ENCODE assay signal across 22 cellular contexts in the genomic region with DNA sequence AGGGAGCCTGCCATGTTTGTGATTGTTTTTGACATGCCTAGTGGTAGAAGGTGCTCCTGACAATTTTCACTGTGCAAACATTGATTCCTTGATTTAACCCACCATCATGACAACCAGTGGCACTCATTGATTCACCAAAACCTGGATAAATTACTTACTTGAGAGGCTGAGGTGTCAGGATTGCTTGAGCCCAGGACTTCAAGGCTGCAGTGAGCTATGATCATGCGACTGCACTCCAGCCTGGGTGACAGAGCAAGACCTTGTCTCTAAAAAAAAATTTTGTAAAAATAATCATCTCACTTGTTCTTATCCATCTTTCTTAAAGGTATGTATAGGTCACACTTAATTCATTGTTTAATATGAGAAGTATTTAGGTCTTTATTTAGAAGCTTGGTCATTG.
DNase-seq lines count a peak whose midpoint lies in the region; ATAC-seq, FAIRE-seq and TF ChIP-seq lines count a peak whose summit lies in the region.
"Had no signal": no experiment of that assay in that cellular context is flagged by ENCODE, and none has a peak within 500 bp of the region (broad histone marks: within the 10 kb centered on the region; RNA-seq: fewer than 3 reads in every experiment).

No MANE protein-coding gene starts in this region.

- no peak overlapping the region for H3K4me3 ChIP-seq in IMR-90 (ENCODE audit: insufficient read depth, low read depth, low read length)
- H3K4me3 ChIP-seq in astrocyte (ENCODE audit: insufficient read depth, low read depth, low read length) = no peak overlapping the region
- no peak overlapping the region for H3K4me3 ChIP-seq in smooth muscle cell
- no peak overlapping the region for H3K4me3 ChIP-seq in HAP-1
- H3K4me3 ChIP-seq: BLaER1 treated with 17β-estradiol and CSF1 and Interleukin-3, amounts not matched to agents 10 nM and 100 nM had no signal

- no peak for TF ChIP-seq RAD21 in IMR-90 (IDR thresholded peaks at IDR 0.05; ENCODE audit: low read length)

- no peaks in the 10 kb centered on the region for H3K27me3 Mint-ChIP-seq in astrocyte (ENCODE audit: low read depth, unreplicated experiment)
- H3K27me3 Mint-ChIP-seq: B cell had no signal

- WGBS in IMR-90 (ENCODE audit: extremely low coverage in 2 of 2, insufficient read length in 1 of 2), 2 experiments = no CpG with 5 or more reads among the region's 1 CpG
- WGBS in smooth muscle cell (ENCODE audit: low lambda C conversion rate) = 38% methylated on average over 1 of the region's 1 CpG

- H3K4me1 Mint-ChIP-seq in astrocyte (ENCODE audit: low read depth, unreplicated experiment) = peaks cover 22% of the 10 kb centered on the region
- H3K4me1 Mint-ChIP-seq: B cell had no signal

- H3K9me3 Mint-ChIP-seq in astrocyte (ENCODE audit: unreplicated experiment) = no peaks in the 10 kb centered on the region
- H3K9me3 Mint-ChIP-seq: CD4-positive, alpha-beta T cell; CD8-positive, alpha-beta T cell had no signal

- POLR2A ChIA-PET in IMR-90 (lab: Charles Lee; ENCODE audit: unreplicated experiment) = no interaction called here

- H3K4me2 ChIP-seq in IMR-90 (ENCODE audit: low read depth, low read length) (no peak overlapping the region), astrocyte (ENCODE audit: low read length) (no peak overlapping the region), smooth muscle cell (peak overlapping the region; percentile 65)
- H3K4me2 ChIP-seq: BLaER1 treated with 17β-estradiol and CSF1 and Interleukin-3, amounts not matched to agents 10 nM and 100 nM had no signal

- H3K79me1 ChIP-seq in IMR-90 (ENCODE audit: low read depth in 1 of 2, low read length in 2 of 2) = no peaks in the 10 kb centered on the region

- H3K27ac ChIP-seq in IMR-90 (ENCODE audit: insufficient read depth, low read length) (no peak overlapping the region), astrocyte (ENCODE audit: low read depth, low read length) (no peak overlapping the region), smooth muscle cell (ENCODE audit: low read depth) (peak overlapping the region; percentile 84)
- H3K27ac ChIP-seq: BLaER1 treated with 17β-estradiol and CSF1 and Interleukin-3, amounts not matched to agents 10 nM and 100 nM; C4-2B had no signal

- H3K27ac Mint-ChIP-seq in astrocyte (ENCODE audit: unreplicated experiment) = peak overlapping the region; percentile 97
- H3K27ac Mint-ChIP-seq: B cell; CD4-positive, alpha-beta T cell; CD8-positive, alpha-beta T cell had no signal

- H2BK5ac ChIP-seq in IMR-90 (ENCODE audit: low read depth, low read length, poor library complexity, severe bottlenecking) = no peak overlapping the region

- in situ Hi-C loops in IMR-90 (cut with MboI; ENCODE audit: low sequenced_read_pairs) (no loop called here), HAP-1 (cut with MboI; ENCODE audit: low sequenced_read_pairs) (no loop called here)

- no peak overlapping the region; the same call in 1 of the 2 replicates for H4K91ac ChIP-seq in IMR-90 (ENCODE audit: insufficient read depth, low read depth, low read length)

- H3K36me3 ChIP-seq in IMR-90 (ENCODE audit: control insufficient read depth, insufficient read depth, low read length) (no peaks in the 10 kb centered on the region), astrocyte (ENCODE audit: insufficient read depth, low read length) (no peaks in the 10 kb centered on the region), smooth muscle cell (ENCODE audit: low read depth) (no peaks in the 10 kb centered on the region), HAP-1 (replicated peaks) (no peaks in the 10 kb centered on the region; the same call in 1 of the 2 replicates)
- H3K36me3 ChIP-seq: BLaER1 treated with 17β-estradiol and CSF1 and Interleukin-3, amounts not matched to agents 10 nM and 100 nM had no signal

- H3K23ac ChIP-seq in IMR-90 (ENCODE audit: low read depth, low read length) = no peak overlapping the region

- no peak overlapping the region for H2AFZ ChIP-seq in IMR-90 (replicated peaks; ENCODE audit: low read length, poor library complexity)
- no peak overlapping the region for H2AFZ ChIP-seq in astrocyte (ENCODE audit: low read depth, low read length)
- H2AFZ ChIP-seq in smooth muscle cell (ENCODE audit: low read depth) = no peak overlapping the region

- H3K27me3 ChIP-seq in IMR-90 (ENCODE audit: control insufficient read depth, insufficient read depth, low read length) = no peaks in the 10 kb centered on the region; the same call in 1 of the 2 replicates
- H3K27me3 ChIP-seq in astrocyte (ENCODE audit: insufficient read depth, low read length) = no peaks in the 10 kb centered on the region
- H3K27me3 ChIP-seq in smooth muscle cell (ENCODE audit: low read depth) = no peaks in the 10 kb centered on the region
- no peaks in the 10 kb centered on the region for H3K27me3 ChIP-seq in HAP-1 (ENCODE audit: low read depth)
- H3K27me3 ChIP-seq: BLaER1 treated with 17β-estradiol and CSF1 and Interleukin-3, amounts not matched to agents 10 nM and 100 nM had no signal

- H3K9me3 ChIP-seq in IMR-90 (ENCODE audit: control insufficient read depth, insufficient read depth, low read length) (no peaks in the 10 kb centered on the region), astrocyte (ENCODE audit: insufficient read depth, low read depth, low read length) (no peaks in the 10 kb centered on the region), smooth muscle cell (replicated peaks; ENCODE audit: low read depth) (no peaks in the 10 kb centered on the region), HAP-1 (no peaks in the 10 kb centered on the region)
- H3K9me3 ChIP-seq: BLaER1 treated with 17β-estradiol and CSF1 and Interleukin-3, amounts not matched to agents 10 nM and 100 nM; Caco-2 had no signal

- no peak overlapping the region for H2BK120ac ChIP-seq in IMR-90 (ENCODE audit: low read depth, low read length)

- H3F3A ChIP-seq in smooth muscle cell (ENCODE audit: low read depth) = peaks cover 10% of the 10 kb centered on the region

- H2BK20ac ChIP-seq in IMR-90 (ENCODE audit: low read depth, low read length) = no peak overlapping the region

- no peak for TF ChIP-seq POLR2A in IMR-90 (IDR thresholded peaks at IDR 0.05; ENCODE audit: low read depth, low read length)

- no peak overlapping the region for H2AK9ac ChIP-seq in IMR-90 (replicated peaks; ENCODE audit: low read depth, low read length, poor library complexity)

- H3K4me1 ChIP-seq in IMR-90 (ENCODE audit: control insufficient read depth, insufficient read depth, low read length) (peaks cover 4% of the 10 kb centered on the region), astrocyte (ENCODE audit: insufficient read depth, low read length) (peaks cover 16% of the 10 kb centered on the region), smooth muscle cell (ENCODE audit: low read depth) (peaks cover 10% of the 10 kb centered on the region), HAP-1 (peaks cover 4% of the 10 kb centered on the region; the same call in 1 of the 2 replicates)
- H3K4me1 ChIP-seq: Caco-2 had no signal

- H3K4me3 Mint-ChIP-seq in astrocyte (ENCODE audit: unreplicated experiment) = no peak overlapping the region
- H3K4me3 Mint-ChIP-seq: B cell; CD4-positive, alpha-beta T cell; CD8-positive, alpha-beta T cell had no signal

- FAIRE-seq in astrocyte (lab: Jason Lieb, UNC) = no peak
- FAIRE-seq: A204.1, D721Med, G401.6, GM12891, GM19239 had no signal

- no peak overlapping the region; the same call in 2 of the 3 replicates for H2BK15ac ChIP-seq in IMR-90 (ENCODE audit: low read depth, low read length)

- H3K36me3 Mint-ChIP-seq in astrocyte (ENCODE audit: low read depth, unreplicated experiment) = no peaks in the 10 kb centered on the region
- H3K36me3 Mint-ChIP-seq: CD8-positive, alpha-beta T cell had no signal

- no peak overlapping the region for H4K5ac ChIP-seq in IMR-90 (ENCODE audit: low read depth, low read length)

- peaks cover 3% of the 10 kb centered on the region; the same call in 1 of the 2 replicates for H3K9me1 ChIP-seq in IMR-90 (ENCODE audit: insufficient read depth, low read length)

- peak overlapping the region; percentile 52; the same call in 1 of the 2 replicates for H2AK5ac ChIP-seq in IMR-90 (ENCODE audit: low read depth, low read length)

- intact Hi-C loops in IMR-90 (cut with micrococcal nuclease) (no loop called here), Right ventricle myocardium inferior (cut with DNase I) (no loop called here)

- ATAC-seq in IMR-90 (ENCODE audit: low read depth) (no peak), Right ventricle myocardium inferior (no peak)
- ATAC-seq: CD8-positive, alpha-beta T cell had no signal

- CTCF ChIA-PET in IMR-90 (lab: Yijun Ruan, JAX) = interaction anchor here (0.7 to 1.5 kb wide), 2 partner anchors 49 to 423 kb away, joined by 3 to 6 read pairs; no protein-coding TSS in a partner anchor

- no peak overlapping the region for H3K18ac ChIP-seq in IMR-90 (ENCODE audit: low read depth, low read length)

- TF ChIP-seq CTCF in IMR-90 (conservative IDR thresholded peaks at IDR 0.05; ENCODE audit: low read depth, low read length) = no peak
- TF ChIP-seq CTCF in astrocyte (IDR thresholded peaks at IDR 0.05; ENCODE audit: insufficient read depth, low read depth, low read length) = no peak
- TF ChIP-seq CTCF in smooth muscle cell (IDR thresholded peaks at IDR 0.05; ENCODE audit: borderline replicate concordance, insufficient read depth, poor library complexity, severe bottlenecking) = no peak

- H4K8ac ChIP-seq in IMR-90 (ENCODE audit: low read depth in 2 of 2, low read length in 2 of 2) = no peak overlapping the region

- H3K4ac ChIP-seq in IMR-90 (ENCODE audit: low read depth, low read length) = no peak overlapping the region

- H3K56ac ChIP-seq in IMR-90 (ENCODE audit: extremely low read depth, insufficient read depth, low read length) = no peak overlapping the region

- dilution Hi-C loops in IMR-90 (cut with HindIII; ENCODE audit: low sequenced_read_pairs, unreplicated experiment) = no loop called here

- DNase-seq in IMR-90 (no peak), astrocyte (ENCODE audit: low read depth) (no peak), smooth muscle cell (lab: John Stamatoyannopoulos, UW; ENCODE audit: unreplicated experiment) (no peak), Right ventricle myocardium inferior (ENCODE audit: missing footprints) (no peak), globus pallidus (ENCODE audit: low spot score) (no peak), HAP-1 (ENCODE audit: low spot score in 2 of 2) (no peak)
- DNase-seq: 8988T; AML-193; Caco-2; Calu3; CD4-positive, alpha-beta T cell; CD8-positive, alpha-beta T cell; DMS79 treated with DMSO at 0.1 percent for 48 hours; GF-D8 had no signal

- H3K79me2 ChIP-seq in astrocyte (ENCODE audit: insufficient read depth, low read length) (no peaks in the 10 kb centered on the region), smooth muscle cell (ENCODE audit: low read depth) (no peaks in the 10 kb centered on the region)

- H3K14ac ChIP-seq in IMR-90 (replicated peaks; ENCODE audit: low read depth, low read length) = no peak overlapping the region

- H3K9ac ChIP-seq in IMR-90 (ENCODE audit: low read depth, low read length) (no peak overlapping the region), astrocyte (ENCODE audit: low read length) (no peak overlapping the region), smooth muscle cell (ENCODE audit: low read depth) (no peak overlapping the region)
- H3K9ac ChIP-seq: BLaER1 treated with 17β-estradiol and CSF1 and Interleukin-3, amounts not matched to agents 10 nM and 100 nM had no signal

- H4K20me1 ChIP-seq in IMR-90 (ENCODE audit: insufficient read depth, low read length) (no peaks in the 10 kb centered on the region), astrocyte (ENCODE audit: insufficient read depth, low read length) (no peaks in the 10 kb centered on the region), smooth muscle cell (ENCODE audit: low read depth) (no peaks in the 10 kb centered on the region)
- H4K20me1 ChIP-seq: BLaER1 treated with 17β-estradiol and CSF1 and Interleukin-3, amounts not matched to agents 10 nM and 100 nM had no signal

- no TSS peak for BruUV-seq in IMR-90 (replicated peaks; lab: Mats Ljungman, UMichigan)
